Comparison of ENCODE assay signal across 34 cellular contexts in genomic region chrX:41502004-41502403, GRCh38. TPM values are rescaled to one million over a fixed set of nuclear protein-coding genes. Genes with fewer than 3 reads are reported as not detected.
"Had no signal": no experiment of that assay in that cellular context is flagged by ENCODE, and none has a peak within 500 bp of the region (broad histone marks: within the 10 kb centered on the region; RNA-seq: fewer than 3 reads in every experiment).

No MANE protein-coding gene starts in this region.

- H3K27ac Mint-ChIP-seq: effector memory CD8-positive, alpha-beta T cell; endodermal cell; mesothelial cell of epicardium; naive B cell had no signal

- DNase-seq: dermis blood vessel endothelial cell; dorsolateral prefrontal cortex; effector CD4-positive, alpha-beta T cell; effector memory CD8-positive, alpha-beta T cell; endodermal cell; erythroblast; esophagus squamous epithelium; foreskin fibroblast; foreskin melanocyte; gastrocnemius medialis; glutamatergic neuron; head of caudate nucleus; heart right ventricle; hippocampal formation; left cardiac atrium; left lung; left ventricle myocardium superior; lower lobe of right lung; mesenchymal stem cell; mucosa of descending colon; naive B cell had no signal

- H3K27me3 ChIP-seq: esophagus squamous epithelium, gastrocnemius medialis, left lung had no signal

- H3K27ac ChIP-seq: coronary artery, dorsolateral prefrontal cortex, epithelial cell of prostate, esophagus squamous epithelium, gastrocnemius medialis, heart right ventricle, left lung, lower lobe of right lung had no signal

- H3K9me3 ChIP-seq: esophagus squamous epithelium, gastrocnemius medialis, left lung, lower lobe of right lung, mucosa of descending colon had no signal

- H3K4me1 ChIP-seq: esophagus squamous epithelium, gastrocnemius medialis, heart right ventricle, left lung, lower lobe of right lung had no signal

- ATAC-seq: effector memory CD8-positive, alpha-beta T cell; esophagus mucosa; gastrocnemius medialis; heart right ventricle; left cardiac atrium; left lung; left ventricle myocardium superior; lower lobe of right lung; mucosa of descending colon had no signal

- H3K4me3 ChIP-seq: coronary artery, dorsolateral prefrontal cortex, esophagus squamous epithelium, gastrocnemius medialis, heart right ventricle, left lung, lower lobe of right lung, mucosa of descending colon had no signal

- H3K36me3 ChIP-seq: esophagus squamous epithelium, gastrocnemius medialis, heart right ventricle, left lung, lower lobe of right lung had no signal

- H3K4me1 Mint-ChIP-seq: endodermal cell, mesothelial cell of epicardium, naive B cell had no signal

- FAIRE-seq: endometrium, islet of Langerhans, keratinocyte had no signal

- H3K27me3 Mint-ChIP-seq: effector memory CD8-positive, alpha-beta T cell; naive B cell had no signal

- H3K4me3 Mint-ChIP-seq: effector memory CD8-positive, alpha-beta T cell; endodermal cell; mesothelial cell of epicardium; naive B cell had no signal

- H3K9me3 Mint-ChIP-seq: effector memory CD8-positive, alpha-beta T cell had no signal

RNA-seq across cellular contexts. Expression of gene NYX, which starts 54.9 kb away (rescaled TPM):
- total RNA-seq: dermis blood vessel endothelial cell, endodermal cell, esophagus mucosa, esophagus squamous epithelium, glomerular endothelial cell, heart right ventricle, kidney epithelial cell, left cardiac atrium, left lung, left ventricle myocardium superior, lower leg skin, lower lobe of right lung, lung microvascular endothelial cell, mesenteric fat pad, mesothelial cell of epicardium, mucosa of descending colon, myocyte had no signal
- polyA plus RNA-seq: heart right ventricle, keratinocyte had no signal
